In genomic region chr3:56855856-56856538, GRCh38 we compare ENCODE assay signal across 8 cellular contexts. TPM values are rescaled to one million over a fixed set of nuclear protein-coding genes. Genes with fewer than 3 reads are reported as not detected.
DNase-seq lines count a peak whose midpoint lies in the region; ATAC-seq and TF ChIP-seq lines count a peak whose summit lies in the region.

No MANE protein-coding gene starts in this region.

- ATAC-seq in activated T-helper 17 cell treated with anti-CD3 and anti-CD28 coated beads, Interleukin-2, amount 50 U/mL, for 72 hours (replicated peaks), result peak; percentile 70
- ATAC-seq in HG03520 (IDR thresholded peaks at IDR 0.05; ENCODE audit: unreplicated experiment), result no peak
- no peak for ATAC-seq in HG03039 (IDR thresholded peaks at IDR 0.05; ENCODE audit: unreplicated experiment)

- intact Hi-C loops in left ventricle myocardium inferior (cut with micrococcal nuclease), result no loop called here

- peaks cover 9% of the 10 kb centered on the region for H3K4me1 ChIP-seq in left ventricle myocardium inferior

- peak; percentile 64 for TF ChIP-seq CTCF in left ventricle myocardium inferior (IDR thresholded peaks at IDR 0.05; ENCODE audit: borderline replicate concordance)

- H3K4me1 Mint-ChIP-seq in activated T-helper 17 cell treated with anti-CD3 and anti-CD28 coated beads, Interleukin-2, amount 50 U/mL, for 72 hours, result peaks cover 37% of the 10 kb centered on the region

- H3K9me3 Mint-ChIP-seq in activated T-helper 17 cell treated with anti-CD3 and anti-CD28 coated beads, Interleukin-2, amount 50 U/mL, for 72 hours, result no peaks in the 10 kb centered on the region

- no peak for TF ChIP-seq EP300 in Ishikawa (IDR thresholded peaks at IDR 0.05; ENCODE audit: borderline replicate concordance)

- H3K36me3 Mint-ChIP-seq in activated T-helper 17 cell treated with anti-CD3 and anti-CD28 coated beads, Interleukin-2, amount 50 U/mL, for 72 hours (ENCODE audit: low read depth), result no peaks in the 10 kb centered on the region

- no peaks in the 10 kb centered on the region for H3K36me3 ChIP-seq in left ventricle myocardium inferior

- no peak overlapping the region for H3K4me3 ChIP-seq in left ventricle myocardium inferior

- DNase-seq in COLO668 (lab: John Stamatoyannopoulos, UW; ENCODE audit: unreplicated experiment), result peak; percentile 35
- peak; percentile 27 for DNase-seq in left ventricle myocardium inferior
- DNase-seq in stimulated activated CD4-positive, alpha-beta T cell treated with anti-CD3 and anti-CD28 coated beads, Interleukin-2, amount 100 ng/mL, for 24 hours, result peak; percentile 37 to 52
- DNase-seq in NCI-H345 treated with DMSO at 0.1 percent for 48 hours (lab: John Stamatoyannopoulos, UW; ENCODE audit: unreplicated experiment), result no peak

- H3K27ac ChIP-seq in left ventricle myocardium inferior (replicated peaks), result no peak overlapping the region

- peak overlapping the region; percentile 62 for H3K4me3 Mint-ChIP-seq in activated T-helper 17 cell treated with anti-CD3 and anti-CD28 coated beads, Interleukin-2, amount 50 U/mL, for 72 hours

- H3K27me3 Mint-ChIP-seq in activated T-helper 17 cell treated with anti-CD3 and anti-CD28 coated beads, Interleukin-2, amount 50 U/mL, for 72 hours, result no peaks in the 10 kb centered on the region

- no peaks in the 10 kb centered on the region for H3K9me3 ChIP-seq in left ventricle myocardium inferior (replicated peaks)

- H3K27me3 ChIP-seq in left ventricle myocardium inferior (ENCODE audit: low read depth), result no peaks in the 10 kb centered on the region

- peak; percentile 12; the same call in 1 of the 2 replicates for TF ChIP-seq RAD21 in Ishikawa (IDR thresholded peaks at IDR 0.05; ENCODE audit: low read depth)

- H3K27ac Mint-ChIP-seq in activated T-helper 17 cell treated with anti-CD3 and anti-CD28 coated beads, Interleukin-2, amount 50 U/mL, for 72 hours, result peak overlapping the region; percentile 51

TF ChIP-seq in Ishikawa, 13 proteins besides CTCF, POLR2A, EP300 and RAD21:
- TF ChIP-seq ZBTB7A (IDR thresholded peaks at IDR 0.05; ENCODE audit: low read depth) (no peak), FOXM1 (IDR thresholded peaks at IDR 0.05; ENCODE audit: borderline replicate concordance, low read depth) (no peak), NFIC (IDR thresholded peaks at IDR 0.05) (no peak), TCF12 (IDR thresholded peaks at IDR 0.05; ENCODE audit: low read depth) (no peak), CEBPB (IDR thresholded peaks at IDR 0.05) (no peak), EGR1 (IDR thresholded peaks at IDR 0.05) (no peak), CREB1 (IDR thresholded peaks at IDR 0.05; ENCODE audit: low read depth) (no peak), TEAD4 (IDR thresholded peaks at IDR 0.05) (no peak), TAF1 (IDR thresholded peaks at IDR 0.05; ENCODE audit: low read depth) (no peak), YY1 (IDR thresholded peaks at IDR 0.05; ENCODE audit: low read depth) (no peak)
- TF ChIP-seq, protein P1, sequence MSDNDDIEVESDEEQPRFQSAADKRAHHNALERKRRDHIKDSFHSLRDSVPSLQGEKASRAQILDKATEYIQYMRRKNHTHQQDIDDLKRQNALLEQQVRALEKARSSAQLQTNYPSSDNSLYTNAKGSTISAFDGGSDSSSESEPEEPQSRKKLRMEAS (IDR thresholded peaks at IDR 0.05), result no peak
- TF ChIP-seq, protein P2, sequence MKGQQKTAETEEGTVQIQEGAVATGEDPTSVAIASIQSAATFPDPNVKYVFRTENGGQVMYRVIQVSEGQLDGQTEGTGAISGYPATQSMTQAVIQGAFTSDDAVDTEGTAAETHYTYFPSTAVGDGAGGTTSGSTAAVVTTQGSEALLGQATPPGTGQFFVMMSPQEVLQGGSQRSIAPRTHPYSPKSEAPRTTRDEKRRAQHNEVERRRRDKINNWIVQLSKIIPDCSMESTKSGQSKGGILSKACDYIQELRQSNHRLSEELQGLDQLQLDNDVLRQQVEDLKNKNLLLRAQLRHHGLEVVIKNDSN (IDR thresholded peaks at IDR 0.05), result no peak
- TF ChIP-seq, protein P3, sequence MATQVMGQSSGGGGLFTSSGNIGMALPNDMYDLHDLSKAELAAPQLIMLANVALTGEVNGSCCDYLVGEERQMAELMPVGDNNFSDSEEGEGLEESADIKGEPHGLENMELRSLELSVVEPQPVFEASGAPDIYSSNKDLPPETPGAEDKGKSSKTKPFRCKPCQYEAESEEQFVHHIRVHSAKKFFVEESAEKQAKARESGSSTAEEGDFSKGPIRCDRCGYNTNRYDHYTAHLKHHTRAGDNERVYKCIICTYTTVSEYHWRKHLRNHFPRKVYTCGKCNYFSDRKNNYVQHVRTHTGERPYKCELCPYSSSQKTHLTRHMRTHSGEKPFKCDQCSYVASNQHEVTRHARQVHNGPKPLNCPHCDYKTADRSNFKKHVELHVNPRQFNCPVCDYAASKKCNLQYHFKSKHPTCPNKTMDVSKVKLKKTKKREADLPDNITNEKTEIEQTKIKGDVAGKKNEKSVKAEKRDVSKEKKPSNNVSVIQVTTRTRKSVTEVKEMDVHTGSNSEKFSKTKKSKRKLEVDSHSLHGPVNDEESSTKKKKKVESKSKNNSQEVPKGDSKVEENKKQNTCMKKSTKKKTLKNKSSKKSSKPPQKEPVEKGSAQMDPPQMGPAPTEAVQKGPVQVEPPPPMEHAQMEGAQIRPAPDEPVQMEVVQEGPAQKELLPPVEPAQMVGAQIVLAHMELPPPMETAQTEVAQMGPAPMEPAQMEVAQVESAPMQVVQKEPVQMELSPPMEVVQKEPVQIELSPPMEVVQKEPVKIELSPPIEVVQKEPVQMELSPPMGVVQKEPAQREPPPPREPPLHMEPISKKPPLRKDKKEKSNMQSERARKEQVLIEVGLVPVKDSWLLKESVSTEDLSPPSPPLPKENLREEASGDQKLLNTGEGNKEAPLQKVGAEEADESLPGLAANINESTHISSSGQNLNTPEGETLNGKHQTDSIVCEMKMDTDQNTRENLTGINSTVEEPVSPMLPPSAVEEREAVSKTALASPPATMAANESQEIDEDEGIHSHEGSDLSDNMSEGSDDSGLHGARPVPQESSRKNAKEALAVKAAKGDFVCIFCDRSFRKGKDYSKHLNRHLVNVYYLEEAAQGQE (IDR thresholded peaks at IDR 0.05; ENCODE audit: low read depth), result no peak

RNA-seq across cellular contexts. Expression of gene ARHGEF3, which starts 54.2 kb away (rescaled TPM):
- total RNA-seq in activated T-helper 17 cell treated with anti-CD3 and anti-CD28 coated beads, Interleukin-2, amount 50 U/mL, for 72 hours, result 10 to 100 TPM; 12.3 to 17.0 TPM
- 16.5 TPM for total RNA-seq in left ventricle myocardium inferior
